In genomic region chr17:47830396-47830907, GRCh38 we compare ENCODE assay signal across 8 cellular contexts. TPM values are rescaled to one million over a fixed set of nuclear protein-coding genes. Genes with fewer than 3 reads are reported as not detected.
A peak's percentile ranks its signal among the peaks of the same experiment; 100 is the strongest.
DNase-seq lines count a peak whose midpoint lies in the region; ATAC-seq and TF ChIP-seq lines count a peak whose summit lies in the region.

No MANE protein-coding gene starts in this region.

- CTCF ChIA-PET in activated naive CD4-positive, alpha-beta T cell treated with anti-CD3 and anti-CD28 coated beads for 36 hours (lab: Charles Lee), result interaction anchor here (0.8 to 1.6 kb wide), 5 partner anchors 10 to 63 kb away, joined by 3 to 6 read pairs (median 4); partner anchors contain the start of gene SCRN2

- H3K4me3 ChIP-seq in astrocyte of the spinal cord (ENCODE audit: low read depth, low read length) (peak overlapping the region; percentile 96), lower lobe of right lung (peak overlapping the region; percentile 86)

- peaks cover 37% of the 10 kb centered on the region for H3K36me3 ChIP-seq in lower lobe of right lung

- no peaks in the 10 kb centered on the region for H3K27me3 Mint-ChIP-seq in activated naive CD4-positive, alpha-beta T cell treated with anti-CD3 and anti-CD28 coated beads for 36 hours (ENCODE audit: low read depth)
- no peaks in the 10 kb centered on the region for H3K27me3 Mint-ChIP-seq in type B pancreatic cell

- intact Hi-C loops in activated naive CD4-positive, alpha-beta T cell treated with anti-CD3 and anti-CD28 coated beads for 36 hours (cut with micrococcal nuclease), result loop anchor here (2.0 kb wide), 1 partner anchor 140 kb away; the partner anchor contains the start of gene CDK5RAP3
- intact Hi-C loops in lower lobe of right lung (cut with DNase I), result no loop called here

- peak overlapping the region; percentile 82 for H3K27ac ChIP-seq in lower lobe of right lung

- TF ChIP-seq CTCF in astrocyte of the spinal cord (IDR thresholded peaks at IDR 0.05; ENCODE audit: low read depth, low read length), result no peak
- TF ChIP-seq CTCF in lower lobe of right lung (IDR thresholded peaks at IDR 0.05), result no peak
- no peak for TF ChIP-seq CTCF in type B pancreatic cell (conservative IDR thresholded peaks at IDR 0.05)

- peaks cover 53% of the 10 kb centered on the region for H3K4me1 Mint-ChIP-seq in activated naive CD4-positive, alpha-beta T cell treated with anti-CD3 and anti-CD28 coated beads for 36 hours (ENCODE audit: low read depth)
- H3K4me1 Mint-ChIP-seq in type B pancreatic cell (ENCODE audit: unreplicated experiment), result peaks cover 14% of the 10 kb centered on the region

- no peaks in the 10 kb centered on the region for H3K9me3 Mint-ChIP-seq in activated naive CD4-positive, alpha-beta T cell treated with anti-CD3 and anti-CD28 coated beads for 36 hours
- H3K9me3 Mint-ChIP-seq in type B pancreatic cell, result no peaks in the 10 kb centered on the region

- no peak for DNase-seq in activated naive CD4-positive, alpha-beta T cell treated with anti-CD3 and anti-CD28 coated beads for 36 hours
- DNase-seq in activated naive CD4-positive, alpha-beta T cell treated with Interleukin-2 at 50 U/mL for 16 hours, result no peak
- DNase-seq in astrocyte of the spinal cord (ENCODE audit: low read depth, low spot score) (no peak), lower lobe of right lung (no peak), type B pancreatic cell (ENCODE audit: extremely low spot score, unreplicated experiment) (no peak), occipital lobe (lab: John Stamatoyannopoulos, UW) (no peak)

- ATAC-seq in lower lobe of right lung (no peak), HG03045 (IDR thresholded peaks at IDR 0.05; ENCODE audit: unreplicated experiment) (no peak), GM18498 (IDR thresholded peaks at IDR 0.05; ENCODE audit: unreplicated experiment) (no peak)

- in situ Hi-C loops in astrocyte of the spinal cord (cut with HindIII; ENCODE audit: low sequenced_read_pairs), result no loop called here

- no peaks in the 10 kb centered on the region for H3K9me3 ChIP-seq in lower lobe of right lung

- H3K4me3 Mint-ChIP-seq in activated naive CD4-positive, alpha-beta T cell treated with anti-CD3 and anti-CD28 coated beads for 36 hours, result peak overlapping the region; percentile 89
- H3K4me3 Mint-ChIP-seq in type B pancreatic cell, result peak overlapping the region; percentile 90

- peaks cover 21% of the 10 kb centered on the region for H3K36me3 Mint-ChIP-seq in activated naive CD4-positive, alpha-beta T cell treated with anti-CD3 and anti-CD28 coated beads for 36 hours (ENCODE audit: low read depth)
- peaks cover 9% of the 10 kb centered on the region for H3K36me3 Mint-ChIP-seq in type B pancreatic cell

- H3K4me1 ChIP-seq in lower lobe of right lung, result peaks cover 30% of the 10 kb centered on the region

- peak overlapping the region; percentile 78 for H3K27ac Mint-ChIP-seq in activated naive CD4-positive, alpha-beta T cell treated with anti-CD3 and anti-CD28 coated beads for 36 hours
- peak overlapping the region; percentile 83 for H3K27ac Mint-ChIP-seq in type B pancreatic cell

- H3K27me3 ChIP-seq in lower lobe of right lung (ENCODE audit: low read depth), result no peaks in the 10 kb centered on the region

RNA-seq across cellular contexts. Expression of gene MRPL10, which starts 0.9 kb away (rescaled TPM):
- 10 to 100 TPM; 66.7 to 70.0 TPM for total RNA-seq in activated naive CD4-positive, alpha-beta T cell treated with anti-CD3 and anti-CD28 coated beads for 36 hours
- total RNA-seq in lower lobe of right lung (33.2 TPM), type B pancreatic cell (ENCODE audit: low replicate concordance) (37.7 and 49.4 TPM in 2 replicates), occipital lobe (9.7 TPM)

RNA-seq across cellular contexts. Expression of gene LRRC46, which starts 1.0 kb away (rescaled TPM):
- under 1 TPM; 0.31 to 0.52 TPM for total RNA-seq in activated naive CD4-positive, alpha-beta T cell treated with anti-CD3 and anti-CD28 coated beads for 36 hours
- total RNA-seq in lower lobe of right lung, result 11.6 TPM
- total RNA-seq in type B pancreatic cell (ENCODE audit: low replicate concordance), result 0.64 and 2.8 TPM in 2 replicates
- total RNA-seq in occipital lobe, result not detected

RNA-seq across cellular contexts. Expression of gene OSBPL7, which starts 8.9 kb away (rescaled TPM):
- total RNA-seq in activated naive CD4-positive, alpha-beta T cell treated with anti-CD3 and anti-CD28 coated beads for 36 hours, result 10 to 100 TPM; 18.4 to 24.6 TPM
- 15.0 TPM for total RNA-seq in lower lobe of right lung
- total RNA-seq in type B pancreatic cell (ENCODE audit: low replicate concordance), result 9.1 and 20.3 TPM in 2 replicates
- total RNA-seq in occipital lobe, result 4.5 TPM

RNA-seq across cellular contexts. Expression of gene SCRN2, which starts 10.6 kb away (rescaled TPM):
- total RNA-seq in activated naive CD4-positive, alpha-beta T cell treated with anti-CD3 and anti-CD28 coated beads for 36 hours, result 10 to 100 TPM; 15.1 to 16.3 TPM
- total RNA-seq in lower lobe of right lung, result 30.9 TPM
- total RNA-seq in type B pancreatic cell (ENCODE audit: low replicate concordance), result 34.9 and 45.2 TPM in 2 replicates
- total RNA-seq in occipital lobe, result 17.8 TPM

RNA-seq across cellular contexts. Expression of gene SP6, which starts 20.5 kb away (rescaled TPM):
- total RNA-seq in activated naive CD4-positive, alpha-beta T cell treated with anti-CD3 and anti-CD28 coated beads for 36 hours, result under 1 TPM; 0.10 to 0.19 TPM
- 4.7 TPM for total RNA-seq in lower lobe of right lung
- total RNA-seq in type B pancreatic cell (ENCODE audit: low replicate concordance), result 19.3 and 75.1 TPM in 2 replicates
- 0.16 TPM for total RNA-seq in occipital lobe
